In genomic region chr20:1312904-1313235, GRCh38 we compare ENCODE assay signal across 14 cellular contexts. TPM values are rescaled to one million over a fixed set of nuclear protein-coding genes. Genes with fewer than 3 reads are reported as not detected.
DNase-seq lines count a peak whose midpoint lies in the region; ATAC-seq and TF ChIP-seq lines count a peak whose summit lies in the region.
"Had no signal": no experiment of that assay in that cellular context is flagged by ENCODE, and none has a peak within 500 bp of the region (broad histone marks: within the 10 kb centered on the region; RNA-seq: fewer than 3 reads in every experiment).

No MANE protein-coding gene starts in this region.

- 96% methylated on average over 9 of the region's 16 CpGs; no CpG with 5 or more reads in 1 of the 2 experiments for WGBS in IMR-90 (ENCODE audit: extremely low coverage in 2 of 2, insufficient read length in 1 of 2), 2 experiments

- no peak overlapping the region for H2BK5ac ChIP-seq in IMR-90 (ENCODE audit: low read depth, low read length, poor library complexity, severe bottlenecking)

- no peak overlapping the region for H2BK15ac ChIP-seq in IMR-90 (ENCODE audit: low read depth, low read length)

- intact Hi-C loops in IMR-90 (cut with micrococcal nuclease) = loop anchor here (1.0 to 5.0 kb wide), 4 partner anchors 124 to 464 kb away; partner anchors contain the start of gene NSFL1C
- intact Hi-C loops in posterior vena cava (cut with DNase I) = loop anchor here (2.0 to 10.0 kb wide), 2 partner anchors 82 to 126 kb away; partner anchors contain the start of gene FKBP1A (in 1 of the 2)

- in situ Hi-C loops in IMR-90 (cut with MboI; ENCODE audit: low sequenced_read_pairs) = loop anchor here (5.0 kb wide), 1 partner anchor 129 kb away; no protein-coding TSS in a partner anchor

- no TSS peak for BruUV-seq in IMR-90 (replicated peaks; lab: Mats Ljungman, UMichigan)

- H3K36me3 ChIP-seq in IMR-90 (ENCODE audit: control insufficient read depth, insufficient read depth, low read length) (no peaks in the 10 kb centered on the region), iPS-20b (ENCODE audit: insufficient read depth, low read depth, low read length) (no peaks in the 10 kb centered on the region)
- H3K36me3 ChIP-seq: cardiac muscle cell, SJSA1, thoracic aorta, uterus had no signal

- H2AK5ac ChIP-seq in IMR-90 (ENCODE audit: low read depth, low read length) = no peak overlapping the region

- H3K27ac ChIP-seq in IMR-90 (ENCODE audit: insufficient read depth, low read length) = no peak overlapping the region
- peak overlapping the region; percentile 39 for H3K27ac ChIP-seq in cingulate gyrus (ENCODE audit: low read depth, low read length)
- H3K27ac ChIP-seq in iPS-20b (ENCODE audit: low read length) = no peak overlapping the region
- H3K27ac ChIP-seq: cardiac muscle cell, SJSA1, thoracic aorta had no signal

- no peak for TF ChIP-seq RAD21 in IMR-90 (IDR thresholded peaks at IDR 0.05; ENCODE audit: low read length)

- POLR2A ChIA-PET in IMR-90 (lab: Charles Lee; ENCODE audit: unreplicated experiment) = no interaction called here

- no peak for DNase-seq in IMR-90
- peak; percentile 73 for DNase-seq in posterior vena cava (ENCODE audit: low spot score)
- DNase-seq in NCI-H345 treated with DMSO at 0.1 percent for 48 hours (lab: John Stamatoyannopoulos, UW; ENCODE audit: unreplicated experiment) = no peak
- no peak for DNase-seq in NCI-H187 (lab: John Stamatoyannopoulos, UW)
- DNase-seq: kidney glomerular epithelial cell, NCI-H1048 had no signal

- no peak overlapping the region for H3K56ac ChIP-seq in IMR-90 (ENCODE audit: extremely low read depth, insufficient read depth, low read length)

- ATAC-seq in IMR-90 (ENCODE audit: low read depth) = no peak
- no peak for ATAC-seq in GM18505 (IDR thresholded peaks at IDR 0.05; ENCODE audit: unreplicated experiment)

- H3K9ac ChIP-seq in IMR-90 (ENCODE audit: low read depth, low read length) (no peak overlapping the region), iPS-20b (ENCODE audit: low read depth, low read length) (peak overlapping the region; percentile 46; the same call in 1 of the 2 replicates)

- no peaks in the 10 kb centered on the region for H4K20me1 ChIP-seq in IMR-90 (ENCODE audit: insufficient read depth, low read length)

- no peaks in the 10 kb centered on the region; the same call in 1 of the 2 replicates for H3K9me1 ChIP-seq in IMR-90 (ENCODE audit: insufficient read depth, low read length)

- H3K23ac ChIP-seq in IMR-90 (ENCODE audit: low read depth, low read length) = no peak overlapping the region

- TF ChIP-seq POLR2A in IMR-90 (IDR thresholded peaks at IDR 0.05; ENCODE audit: low read depth, low read length) = no peak
- TF ChIP-seq POLR2A in GM18505 (IDR thresholded peaks at IDR 0.05; ENCODE audit: borderline replicate concordance, extremely low read depth, insufficient read depth, insufficient read length) = no peak

- H3K79me1 ChIP-seq in IMR-90 (ENCODE audit: low read depth in 1 of 2, low read length in 2 of 2) = no peaks in the 10 kb centered on the region

- dilution Hi-C loops in IMR-90 (cut with HindIII; ENCODE audit: low sequenced_read_pairs, unreplicated experiment) = no loop called here

- H4K8ac ChIP-seq in IMR-90 (ENCODE audit: low read depth in 2 of 2, low read length in 2 of 2) = peak overlapping the region in 1 of 2 experiments; percentile 43; a peak in 1 of 4 replicates

- H3K14ac ChIP-seq in IMR-90 (replicated peaks; ENCODE audit: low read depth, low read length) = no peak overlapping the region

- H3K27me3 ChIP-seq in IMR-90 (ENCODE audit: control insufficient read depth, insufficient read depth, low read length) (no peaks in the 10 kb centered on the region), iPS-20b (ENCODE audit: insufficient read depth, low read length) (peaks cover 14% of the 10 kb centered on the region)
- H3K27me3 ChIP-seq: SJSA1, uterus had no signal

- H3K18ac ChIP-seq in IMR-90 (ENCODE audit: low read depth, low read length) = no peak overlapping the region

- H4K5ac ChIP-seq in IMR-90 (ENCODE audit: low read depth, low read length) = no peak overlapping the region

- CTCF ChIA-PET in IMR-90 (lab: Yijun Ruan, JAX) = interaction anchor here (0.6 to 1.1 kb wide), 6 partner anchors 16 to 190 kb away, joined by 3 to 5 read pairs (median 4); partner anchors contain the start of gene SDCBP2

- no peak overlapping the region for H3K4me3 ChIP-seq in IMR-90 (ENCODE audit: insufficient read depth, low read depth, low read length)
- peak overlapping the region; percentile 67; the same call in 1 of the 2 replicates for H3K4me3 ChIP-seq in iPS-20b (ENCODE audit: low read length)
- H3K4me3 ChIP-seq: cardiac muscle cell, SJSA1, skin epidermis, uterus had no signal

- H2BK120ac ChIP-seq in IMR-90 (ENCODE audit: low read depth, low read length) = no peak overlapping the region

- H4K91ac ChIP-seq in IMR-90 (ENCODE audit: insufficient read depth, low read depth, low read length) = no peak overlapping the region

- H3K4me2 ChIP-seq in IMR-90 (ENCODE audit: low read depth, low read length) = no peak overlapping the region

- peak overlapping the region; percentile 93 for H2AFZ ChIP-seq in IMR-90 (replicated peaks; ENCODE audit: low read length, poor library complexity)

- H3K9me3 ChIP-seq in IMR-90 (ENCODE audit: control insufficient read depth, insufficient read depth, low read length) (no peaks in the 10 kb centered on the region), iPS-20b (ENCODE audit: insufficient read depth, low read depth, low read length) (no peaks in the 10 kb centered on the region)
- H3K9me3 ChIP-seq: thoracic aorta, uterus had no signal

- peak overlapping the region; percentile 49 for H2AK9ac ChIP-seq in IMR-90 (replicated peaks; ENCODE audit: low read depth, low read length, poor library complexity)

- TF ChIP-seq CTCF in IMR-90 (conservative IDR thresholded peaks at IDR 0.05; ENCODE audit: low read depth, low read length) = no peak

- H2BK20ac ChIP-seq in IMR-90 (ENCODE audit: low read depth, low read length) = no peak overlapping the region

- H3K4me1 ChIP-seq in IMR-90 (ENCODE audit: control insufficient read depth, insufficient read depth, low read length) = no peaks in the 10 kb centered on the region
- H3K4me1 ChIP-seq in iPS-20b (ENCODE audit: insufficient read depth, low read length) = peaks cover 4% of the 10 kb centered on the region; the same call in 1 of the 2 replicates

- H3K4ac ChIP-seq in IMR-90 (ENCODE audit: low read depth, low read length) = no peak overlapping the region

TF ChIP-seq in IMR-90, 13 proteins besides CTCF, POLR2A, EP300 and RAD21:
- no peak for TF ChIP-seq SMC3 (IDR thresholded peaks at IDR 0.05; ENCODE audit: low read depth, low read length)
- no peak for TF ChIP-seq MXI1 (IDR thresholded peaks at IDR 0.05; ENCODE audit: borderline replicate concordance, low read depth, low read length)
- no peak for TF ChIP-seq RCOR1 (IDR thresholded peaks at IDR 0.05; ENCODE audit: insufficient replicate concordance, low read length)
- no peak for TF ChIP-seq MAZ (IDR thresholded peaks at IDR 0.05; ENCODE audit: borderline replicate concordance, low read depth, low read length)
- TF ChIP-seq NFE2L2 (IDR thresholded peaks at IDR 0.05; ENCODE audit: low read depth, low read length) = no peak
- no peak for TF ChIP-seq RFX5 (IDR thresholded peaks at IDR 0.05; ENCODE audit: low read depth, low read length)
- TF ChIP-seq CEBPB (IDR thresholded peaks at IDR 0.05; ENCODE audit: low read depth, low read length) = no peak
- no peak for TF ChIP-seq MAFK (IDR thresholded peaks at IDR 0.05; ENCODE audit: low read depth, low read length)
- no peak for TF ChIP-seq USF2 (IDR thresholded peaks at IDR 0.05; ENCODE audit: low read depth, low read length)

RNA-seq across cellular contexts. Expression of gene SDCBP2, which starts 16.1 kb away (rescaled TPM):
- total RNA-seq in IMR-90 (2012; rRNA removed) (0.54 and 0.83 TPM in 2 replicates), posterior vena cava (1 to 10 TPM; 3.1 to 5.4 TPM)
- polyA plus RNA-seq in IMR-90 (2012; rRNA removed) = 1.3 TPM in 2 replicates
- 1.5 and 1.6 TPM in 2 replicates for polyA plus RNA-seq in IMR-90 (2012; cell fraction: cytosol; rRNA removed)
- polyA plus RNA-seq in IMR-90 (2012; cell fraction: nucleus; rRNA removed; ENCODE audit: low replicate concordance) = 2.5 and 4.1 TPM in 2 replicates

RNA-seq across cellular contexts. Expression of gene SNPH, which starts 46.8 kb away (rescaled TPM):
- total RNA-seq in IMR-90 (2012; rRNA removed) (4.5 and 4.7 TPM in 2 replicates), posterior vena cava (10 to 100 TPM in 1 of 2 donors, 1 to 10 TPM in 1; 8.9 to 11.9 TPM)
- polyA plus RNA-seq in IMR-90 (2012; rRNA removed) = 3.1 and 3.2 TPM in 2 replicates
- 1.5 and 3.4 TPM in 2 replicates for polyA plus RNA-seq in IMR-90 (2012; cell fraction: cytosol; rRNA removed)
- 6.1 and 14.6 TPM in 2 replicates for polyA plus RNA-seq in IMR-90 (2012; cell fraction: nucleus; rRNA removed; ENCODE audit: low replicate concordance)
